8 cellular contexts compared by ENCODE assay signal in genomic region chr5:122774861-122775712, GRCh38. TPM values are rescaled to one million over a fixed set of nuclear protein-coding genes. Genes with fewer than 3 reads are reported as not detected.
A peak's percentile ranks its signal among the peaks of the same experiment; 100 is the strongest.
DNase-seq lines count a peak whose midpoint lies in the region; FAIRE-seq and TF ChIP-seq lines count a peak whose summit lies in the region.

Gene SNX2, plus strand, starts transcription at chr5:122775080. Its CDS starts 24 bp downstream, at chr5:122775104.

- no CpG with 5 or more reads among the region's 75 CpGs for WGBS in neuronal stem cell (ENCODE audit: extremely low coverage in 2 of 2, insufficient read length in 2 of 2, insufficient replicate concordance in 1 of 2), 2 donors

- H2BK12ac ChIP-seq in neuronal stem cell (ENCODE audit: low read length): no peak within 1 kb of the TSS

- H3K4me3 ChIP-seq in LNCaP clone FGC (ENCODE audit: low read depth, low read length): peak within 1 kb of the TSS; percentile 95
- peak within 1 kb of the TSS; percentile 96 to 98 for H3K4me3 ChIP-seq in neuronal stem cell (ENCODE audit: low read length in 2 of 2)

- H3K27me3 ChIP-seq in neuronal stem cell (ENCODE audit: control insufficient read depth in 3 of 3, insufficient read depth in 3 of 3, low read depth in 1 of 3, low read length in 3 of 3): peaks cover 0 to 15% (median 0%) of the 10 kb centered on the region in 3 experiments

- H3K79me1 ChIP-seq in neuronal stem cell (ENCODE audit: low read depth, low read length): peaks cover 3% of the 10 kb centered on the region

- no peak for FAIRE-seq in frontal cortex (lab: Jason Lieb, UNC)

- H3K9me3 ChIP-seq in neuronal stem cell (replicated peaks in 1 of 2; ENCODE audit: control insufficient read depth in 2 of 2, insufficient read depth in 1 of 2, low read depth in 1 of 2, low read length in 2 of 2): peaks cover 0 to 4% of the 10 kb centered on the region in 2 donors

- H3K23ac ChIP-seq in neuronal stem cell (ENCODE audit: low read depth, low read length, poor library complexity): peak within 1 kb of the TSS; percentile 90

- no peak within 1 kb of the TSS for H3K14ac ChIP-seq in neuronal stem cell (ENCODE audit: low read length)

- no peak within 1 kb of the TSS for H2BK15ac ChIP-seq in neuronal stem cell (ENCODE audit: low read length)

- no peak within 1 kb of the TSS for H2BK5ac ChIP-seq in neuronal stem cell (ENCODE audit: low read length)

- in situ Hi-C loops in G401 (cut with HindIII; ENCODE audit: low sequenced_read_pairs): no loop called here
- in situ Hi-C loops in SK-MEL-5 (cut with HindIII; ENCODE audit: low pct_unique_long_range_greater_than_20kb, low sequenced_read_pairs): no loop called here

- no peak within 1 kb of the TSS for H3K4ac ChIP-seq in neuronal stem cell (ENCODE audit: low read length)

- DNase-seq in G401 (ENCODE audit: low spot score): peak; percentile 89
- DNase-seq in GOT3 (lab: John Stamatoyannopoulos, UW): peak; percentile 62
- peak; percentile 30 for DNase-seq in LNCaP clone FGC (ENCODE audit: low read depth)
- peak; percentile 86 for DNase-seq in SK-MEL-5 (ENCODE audit: low read depth, low spot score)
- DNase-seq in activated naive CD4-positive, alpha-beta T cell treated with Interleukin-2 at 50 U/mL for 16 hours: peak; percentile 88
- DNase-seq in frontal cortex (ENCODE audit: low spot score in 2 of 2): peak; percentile 85
- DNase-seq in neuronal stem cell (ENCODE audit: low spot score): peak; percentile 83

- H3K9ac ChIP-seq in neuronal stem cell (ENCODE audit: low read depth, low read length, poor library complexity): peak within 1 kb of the TSS; percentile 92

- H3K18ac ChIP-seq in neuronal stem cell (ENCODE audit: low read length): peak within 1 kb of the TSS; percentile 89

- no peak within 1 kb of the TSS for H2BK120ac ChIP-seq in neuronal stem cell (ENCODE audit: low read depth, low read length)

- peak within 1 kb of the TSS; percentile 66 for H3K27ac ChIP-seq in neuronal stem cell (replicated peaks; ENCODE audit: low read length)

- no peak for TF ChIP-seq CTCF in LNCaP clone FGC (IDR thresholded peaks at IDR 0.05; ENCODE audit: control insufficient read depth, extremely low read depth, insufficient read depth)
- no peak for TF ChIP-seq CTCF in subcutaneous adipose tissue (IDR thresholded peaks at IDR 0.05; ENCODE audit: low read depth)

- H4K91ac ChIP-seq in neuronal stem cell (ENCODE audit: low read depth, low read length, poor library complexity): no peak within 1 kb of the TSS

- H3K4me2 ChIP-seq in neuronal stem cell (ENCODE audit: insufficient read depth, low read length, poor library complexity, severe bottlenecking): peak within 1 kb of the TSS; percentile 54

- no peaks in the 10 kb centered on the region for H3K36me3 ChIP-seq in neuronal stem cell (replicated peaks in 1 of 2; ENCODE audit: control insufficient read depth in 2 of 2, insufficient read depth in 2 of 2, low read length in 2 of 2)

- no peak within 1 kb of the TSS for H4K8ac ChIP-seq in neuronal stem cell (ENCODE audit: low read depth, low read length)

- H2AK5ac ChIP-seq in neuronal stem cell (ENCODE audit: low read depth, low read length): no peak within 1 kb of the TSS

- H2AFZ ChIP-seq in neuronal stem cell (ENCODE audit: low read length): peak within 1 kb of the TSS; percentile 98

- peaks cover 7 to 8% of the 10 kb centered on the region in 2 donors for H3K4me1 ChIP-seq in neuronal stem cell (ENCODE audit: control insufficient read depth in 2 of 2, insufficient read depth in 1 of 2, low read depth in 1 of 2, low read length in 2 of 2)

RNA-seq across cellular contexts. Expression of gene SNX2, which starts in this region (rescaled TPM):
- total RNA-seq in G401 (2014; rRNA removed; shearing (Covaris generic)): 77.4 and 89.8 TPM in 2 replicates
- 64.6 and 67.2 TPM in 2 replicates for total RNA-seq in SK-MEL-5 (2014; rRNA removed; shearing (Covaris generic))
- polyA plus RNA-seq in SK-MEL-5 (2015; cell fraction: cytosol; rRNA removed): 41.6 and 51.0 TPM in 2 replicates
- 23.1 and 26.6 TPM in 2 replicates for polyA plus RNA-seq in SK-MEL-5 (2015; cell fraction: nucleus; rRNA removed)
- total RNA-seq in frontal cortex: 49.7 TPM
- 59.1 TPM for polyA plus RNA-seq in neuronal stem cell (2013, experiment 1 of 2)
- polyA plus RNA-seq in neuronal stem cell (2013, experiment 2 of 2): 57.9 TPM
- total RNA-seq in subcutaneous adipose tissue: 100 to 1,000 TPM in 3 of 4 donors, 10 to 100 TPM in 1; 78.6 to 141 (median 118) TPM

Comparison
In these comparisons a context has a peak if more than half of its experiments do, and no peak if none do; other contexts are left out.
1. Peak in every context shown above with its lines: DNase-seq, H3K4me3 ChIP-seq and H3K27ac ChIP-seq.
2. DNase-seq: peak in every context shown above with its lines; median percentile 89 in G401; 88 in activated naive CD4-positive, alpha-beta T cell treated with Interleukin-2 at 50 U/mL for 16 hours; 86 in SK-MEL-5; 85 in frontal cortex; 83 in neuronal stem cell; 62 in GOT3; 30 in LNCaP clone FGC.